ENCODE assay signal across 11 cellular contexts in genomic region chr17:40419559-40420331, GRCh38. TPM values are rescaled to one million over a fixed set of nuclear protein-coding genes. Genes with fewer than 3 reads are reported as not detected.
A peak's percentile ranks its signal among the peaks of the same experiment; 100 is the strongest.
DNase-seq lines count a peak whose midpoint lies in the region; ATAC-seq and FAIRE-seq lines count a peak whose summit lies in the region.
"Had no signal": no experiment of that assay in that cellular context is flagged by ENCODE, and none has a peak within 500 bp of the region (broad histone marks: within the 10 kb centered on the region; RNA-seq: fewer than 3 reads in every experiment).

No MANE protein-coding gene starts in this region.

- peaks cover 16 to 37% (median 23%) of the 10 kb centered on the region in 4 donors for H3K4me1 Mint-ChIP-seq in CD4-positive, CD25-positive, alpha-beta regulatory T cell

- H3K36me3 ChIP-seq in CD4-positive, CD25-positive, alpha-beta regulatory T cell (ENCODE audit: control insufficient read depth, insufficient read depth, low read length): no peaks in the 10 kb centered on the region

- H3K27me3 Mint-ChIP-seq in CD4-positive, CD25-positive, alpha-beta regulatory T cell: peaks cover 4% of the 10 kb centered on the region

- no peaks in the 10 kb centered on the region for H3K36me3 Mint-ChIP-seq in CD4-positive, CD25-positive, alpha-beta regulatory T cell

- peak overlapping the region; percentile 28 to 89 (median 63) for H3K27ac Mint-ChIP-seq in CD4-positive, CD25-positive, alpha-beta regulatory T cell

- FAIRE-seq in GM19239 (lab: Jason Lieb, UNC): peak; percentile 39
- FAIRE-seq: keratinocyte had no signal

- no peaks in the 10 kb centered on the region for H3K9me3 Mint-ChIP-seq in CD4-positive, CD25-positive, alpha-beta regulatory T cell

- no peaks in the 10 kb centered on the region for H3K27me3 ChIP-seq in CD4-positive, CD25-positive, alpha-beta regulatory T cell (ENCODE audit: control insufficient read depth, insufficient read depth, low read length)

- intact Hi-C loops in left ventricle myocardium superior (cut with micrococcal nuclease): loop anchor here (5.0 kb wide), 1 partner anchor 117 kb away; no protein-coding TSS in a partner anchor

- ATAC-seq in CD4-positive, CD25-positive, alpha-beta regulatory T cell (ENCODE audit: low read depth in 2 of 2): no peak
- no peak for ATAC-seq in left lobe of liver
- no peak for ATAC-seq in left ventricle myocardium superior

- peaks cover 29% of the 10 kb centered on the region for H3K4me1 ChIP-seq in CD4-positive, CD25-positive, alpha-beta regulatory T cell (ENCODE audit: control insufficient read depth, insufficient read depth, low read length, poor library complexity, severe bottlenecking)

- no peaks in the 10 kb centered on the region for H3K9me3 ChIP-seq in CD4-positive, CD25-positive, alpha-beta regulatory T cell (ENCODE audit: control insufficient read depth in 2 of 2, low read length in 2 of 2)

- no peak overlapping the region for H3K27ac ChIP-seq in CD4-positive, CD25-positive, alpha-beta regulatory T cell (ENCODE audit: insufficient read depth, low read length, poor library complexity, severe bottlenecking)

- peak in 1 of 3 donors; percentile 42 for DNase-seq in CD4-positive, CD25-positive, alpha-beta regulatory T cell
- no peak for DNase-seq in GM19239 (ENCODE audit: insufficient read length, low spot score)
- DNase-seq in SKM-1 treated with dmso at 0.1 percent for 144 hours (lab: John Stamatoyannopoulos, UW; ENCODE audit: unreplicated experiment): peak; percentile 80
- DNase-seq in left lobe of liver (ENCODE audit: low spot score): peak; percentile 44
- DNase-seq in NCI-H524 treated with DMSO at 0.1 percent for 48 hours (lab: John Stamatoyannopoulos, UW): no peak
- no peak for DNase-seq in cerebellum (ENCODE audit: low spot score)
- DNase-seq in left ventricle myocardium superior: no peak
- no peak for DNase-seq in cortex of kidney (lab: John Stamatoyannopoulos, UW)

- peak overlapping the region; percentile 79 to 89 (median 86) for H3K4me3 Mint-ChIP-seq in CD4-positive, CD25-positive, alpha-beta regulatory T cell

- peak overlapping the region; percentile 32 for H3K4me3 ChIP-seq in CD4-positive, CD25-positive, alpha-beta regulatory T cell (ENCODE audit: low read depth, low read length)

RNA-seq across cellular contexts. Expression of gene TOP2A, which starts 2.0 kb away (rescaled TPM):
- total RNA-seq in CD4-positive, CD25-positive, alpha-beta regulatory T cell: 13.2 TPM
- polyA plus RNA-seq in CD4-positive, CD25-positive, alpha-beta regulatory T cell: 1 to 10 TPM; 2.1 to 8.1 (median 2.6) TPM
- 1.8 TPM for total RNA-seq in left lobe of liver
- total RNA-seq in cerebellum: 58.3 TPM
- 1.1 TPM for total RNA-seq in left ventricle myocardium superior

RNA-seq across cellular contexts. Expression of gene IGFBP4, which starts 23.5 kb away (rescaled TPM):
- 3.7 TPM for total RNA-seq in CD4-positive, CD25-positive, alpha-beta regulatory T cell
- polyA plus RNA-seq in CD4-positive, CD25-positive, alpha-beta regulatory T cell: 1 to 10 TPM in 3 of 4 donors, under 1 TPM in 1; 0.63 to 1.3 (median 1.2) TPM
- total RNA-seq in left lobe of liver (501 TPM), cerebellum (14.5 TPM), left ventricle myocardium superior (176 TPM)
- total RNA-seq: OCI-LY7 had no signal

RNA-seq across cellular contexts. Expression of gene GJD3, which starts 55.2 kb away (rescaled TPM):
- not detected for total RNA-seq in CD4-positive, CD25-positive, alpha-beta regulatory T cell
- not detected for polyA plus RNA-seq in CD4-positive, CD25-positive, alpha-beta regulatory T cell
- 0.68 TPM for total RNA-seq in left lobe of liver
- 0.45 TPM for total RNA-seq in cerebellum
- total RNA-seq in left ventricle myocardium superior: 1.2 TPM
- total RNA-seq: OCI-LY7, temporal lobe had no signal
- polyA plus RNA-seq: keratinocyte had no signal

Comparison
In these comparisons a context has a peak if more than half of its experiments do, and no peak if none do; other contexts are left out.
1. DNase-seq: peak in SKM-1 treated with dmso at 0.1 percent for 144 hours (single experiment) and left lobe of liver (single experiment); none in GM19239 (single experiment), NCI-H524 treated with DMSO at 0.1 percent for 48 hours (single experiment), cerebellum (single experiment), left ventricle myocardium superior (single experiment) and cortex of kidney (single experiment).
2. RNA of gene IGFBP4, which starts 23.5 kb away (total RNA-seq): 501 TPM in left lobe of liver (single experiment) and 176 TPM in left ventricle myocardium superior (single experiment); 14.5 TPM in cerebellum (single experiment) and 3.7 TPM in CD4-positive, CD25-positive, alpha-beta regulatory T cell (single experiment); every median in the first group is over 10 times any median in the second.